In genomic region chr1:223844521-223844961, GRCh38 we compare ENCODE assay signal across 8 cellular contexts. TPM values are rescaled to one million over a fixed set of nuclear protein-coding genes. Genes with fewer than 3 reads are reported as not detected.
A peak's percentile ranks its signal among the peaks of the same experiment; 100 is the strongest.
DNase-seq lines count a peak whose midpoint lies in the region; ATAC-seq, FAIRE-seq and TF ChIP-seq lines count a peak whose summit lies in the region.

No MANE protein-coding gene starts in this region.

- no peaks in the 10 kb centered on the region for H3K9me3 Mint-ChIP-seq in astrocyte (ENCODE audit: unreplicated experiment)

- peak overlapping the region; percentile 67 for H3K4me2 ChIP-seq in MM.1S (ENCODE audit: low read depth, low read length)
- peak overlapping the region; percentile 86 for H3K4me2 ChIP-seq in astrocyte (ENCODE audit: low read length)

- peak overlapping the region; percentile 83 for H3K4me3 ChIP-seq in AG04450 (ENCODE audit: low read depth, low read length)
- peak overlapping the region; percentile 64 for H3K4me3 ChIP-seq in MM.1S (ENCODE audit: low read length)
- peak overlapping the region; percentile 91 for H3K4me3 ChIP-seq in astrocyte (ENCODE audit: insufficient read depth, low read depth, low read length)

- peaks cover 21% of the 10 kb centered on the region for H3F3A ChIP-seq in MM.1S (ENCODE audit: insufficient read depth, low read length)

- peak overlapping the region; percentile 69; the same call in 1 of the 2 replicates for H2AFZ ChIP-seq in MM.1S (ENCODE audit: low read length)
- no peak overlapping the region for H2AFZ ChIP-seq in astrocyte (ENCODE audit: low read depth, low read length)

- H3K79me2 ChIP-seq in MM.1S (ENCODE audit: low read length) (peaks cover 58% of the 10 kb centered on the region), astrocyte (ENCODE audit: insufficient read depth, low read length) (peaks cover 63% of the 10 kb centered on the region)

- POLR2A ChIA-PET in AG04450 (lab: Yijun Ruan, JAX) = interaction anchor here (0.5 to 1.6 kb wide), 3 partner anchors 10 to 72 kb away, joined by 3 to 4 read pairs (median 3); no protein-coding TSS in a partner anchor

- peaks cover 35% of the 10 kb centered on the region for H3K4me1 ChIP-seq in MM.1S (ENCODE audit: low read length)
- H3K4me1 ChIP-seq in astrocyte (ENCODE audit: insufficient read depth, low read length) = peaks cover 24% of the 10 kb centered on the region

- DNase-seq in AG04450 (ENCODE audit: low read depth, low spot score) (no peak), MM.1S (peak; percentile 31), astrocyte (ENCODE audit: low read depth) (no peak), medulla oblongata (ENCODE audit: extremely low spot score) (peak; percentile 53), NCI-H146 treated with DMSO at 0.1 percent for 48 hours (lab: John Stamatoyannopoulos, UW; ENCODE audit: unreplicated experiment) (no peak)

- FAIRE-seq in astrocyte (lab: Jason Lieb, UNC) = no peak

- H3K27me3 Mint-ChIP-seq in astrocyte (ENCODE audit: low read depth, unreplicated experiment) = no peaks in the 10 kb centered on the region

- H3K27ac ChIP-seq in AG04450 (ENCODE audit: low read depth, low read length) = peak overlapping the region; percentile 84
- H3K27ac ChIP-seq in MM.1S (ENCODE audit: low read length) = peak overlapping the region; percentile 47; the same call in 1 of the 2 replicates
- peak overlapping the region; percentile 92 for H3K27ac ChIP-seq in astrocyte (ENCODE audit: low read depth, low read length)
- peak overlapping the region; percentile 80 for H3K27ac ChIP-seq in temporal lobe (ENCODE audit: low read depth, low read length)

- no peaks in the 10 kb centered on the region for H3K36me3 Mint-ChIP-seq in astrocyte (ENCODE audit: low read depth, unreplicated experiment)

- TF ChIP-seq CTCF in AG04450 (IDR thresholded peaks at IDR 0.05; ENCODE audit: low read depth, low read length) = no peak
- TF ChIP-seq CTCF in MM.1S (IDR thresholded peaks at IDR 0.05; ENCODE audit: low read length) = no peak
- no peak for TF ChIP-seq CTCF in astrocyte (IDR thresholded peaks at IDR 0.05; ENCODE audit: insufficient read depth, low read depth, low read length)

- no peaks in the 10 kb centered on the region for H3K36me3 ChIP-seq in MM.1S (replicated peaks; ENCODE audit: insufficient read depth, low read length)
- H3K36me3 ChIP-seq in astrocyte (ENCODE audit: insufficient read depth, low read length) = no peaks in the 10 kb centered on the region

- ATAC-seq in GM18517 (IDR thresholded peaks at IDR 0.05; ENCODE audit: unreplicated experiment) = no peak
- no peak for ATAC-seq in GM18498 (IDR thresholded peaks at IDR 0.05; ENCODE audit: unreplicated experiment)

- no peaks in the 10 kb centered on the region for H3K9me2 ChIP-seq in MM.1S (replicated peaks; ENCODE audit: insufficient read depth, low read length)

- peak overlapping the region; percentile 97 for H3K4me3 Mint-ChIP-seq in astrocyte (ENCODE audit: unreplicated experiment)

- H3K27ac Mint-ChIP-seq in astrocyte (ENCODE audit: unreplicated experiment) = peak overlapping the region; percentile 88

- CTCF ChIA-PET in AG04450 (lab: Charles Lee) = interaction anchor here (1.2 to 2.4 kb wide), 2 partner anchors 15 to 33 kb away, joined by 3 to 9 read pairs; no protein-coding TSS in a partner anchor

- H3K27me3 ChIP-seq in AG04450 (ENCODE audit: control insufficient read depth, insufficient read depth, low read length) = no peaks in the 10 kb centered on the region
- no peaks in the 10 kb centered on the region for H3K27me3 ChIP-seq in MM.1S (replicated peaks; ENCODE audit: insufficient read depth, low read length)
- H3K27me3 ChIP-seq in astrocyte (ENCODE audit: insufficient read depth, low read length) = no peaks in the 10 kb centered on the region

- peak overlapping the region; percentile 71 for H3K9ac ChIP-seq in MM.1S (ENCODE audit: low read length)
- H3K9ac ChIP-seq in astrocyte (ENCODE audit: low read length) = peak overlapping the region; percentile 93

- H3K9me3 ChIP-seq in AG04450 (ENCODE audit: control insufficient read depth, insufficient read depth, low read length) (no peaks in the 10 kb centered on the region; the same call in 1 of the 2 replicates), MM.1S (replicated peaks; ENCODE audit: insufficient read depth, low read length) (no peaks in the 10 kb centered on the region), astrocyte (ENCODE audit: insufficient read depth, low read depth, low read length) (no peaks in the 10 kb centered on the region)

- peaks cover 14% of the 10 kb centered on the region for H3K4me1 Mint-ChIP-seq in astrocyte (ENCODE audit: low read depth, unreplicated experiment)

- H4K20me1 ChIP-seq in MM.1S (ENCODE audit: insufficient read depth, low read length) (0 out of 2 replicates have a peak, but pooled peaks cover 4% of the 10 kb centered on the region), astrocyte (ENCODE audit: insufficient read depth, low read length) (peaks cover 41% of the 10 kb centered on the region)

RNA-seq across cellular contexts. Expression of gene TP53BP2, which starts 1.2 kb away (rescaled TPM):
- polyA plus RNA-seq in AG04450 (2011; rRNA removed) = 40.4 and 48.1 TPM in 2 replicates
- polyA minus RNA-seq in AG04450 (2011; rRNA and poly(A)+ RNA removed) = 111 and 115 TPM in 2 replicates
- total RNA-seq in astrocyte (42.3 and 46.6 TPM in 2 replicates), temporal lobe (32.5 TPM)

Comparison
In these comparisons a context has a peak if more than half of its experiments do, and no peak if none do; other contexts are left out.
1. DNase-seq: peak in MM.1S (single experiment) and medulla oblongata (single experiment); none in AG04450 (single experiment), astrocyte (single experiment) and NCI-H146 treated with DMSO at 0.1 percent for 48 hours (single experiment).
2. Peak in every context shown above with its lines, with median percentiles within 50 percentile points of each other: H3K27ac ChIP-seq and H3K4me3 ChIP-seq.